In the genomic region with DNA sequence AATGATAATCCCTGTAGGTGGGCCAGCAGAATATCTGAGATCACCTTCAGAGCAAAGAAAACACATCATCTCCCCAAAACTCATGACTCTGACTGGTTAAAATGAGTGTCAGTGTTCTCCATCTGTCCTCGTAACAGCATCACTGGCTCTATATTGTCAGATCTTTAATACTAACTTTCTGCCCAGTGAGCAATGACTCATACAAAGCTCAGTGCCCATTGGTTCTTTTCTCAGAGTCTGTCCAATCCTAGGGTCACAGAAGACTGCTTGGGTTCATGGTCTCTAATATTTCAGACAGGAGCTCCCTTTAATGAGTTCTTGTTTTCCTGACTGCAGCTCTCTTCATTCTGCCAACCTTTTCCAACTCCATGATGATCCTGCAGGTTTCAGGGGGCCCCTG, we compare ENCODE assay signal across 8 cellular contexts. TPM values are rescaled to one million over a fixed set of nuclear protein-coding genes. Genes with fewer than 3 reads are reported as not detected.
DNase-seq lines count a peak whose midpoint lies in the region; ATAC-seq and TF ChIP-seq lines count a peak whose summit lies in the region.

No MANE protein-coding gene starts in this region.

- peak; percentile 80 for ATAC-seq in HG02571 (IDR thresholded peaks at IDR 0.05; ENCODE audit: unreplicated experiment)
- peak; percentile 91 for ATAC-seq in memory B cell (ENCODE audit: low read depth)

- TF ChIP-seq CTCF in GM06990 (IDR thresholded peaks at IDR 0.05; ENCODE audit: insufficient read depth, low read length, poor library complexity, severe bottlenecking) = no peak
- no peak for TF ChIP-seq CTCF in NB4 (IDR thresholded peaks at IDR 0.05; ENCODE audit: low read depth, low read length)
- TF ChIP-seq CTCF in endothelial cell (IDR thresholded peaks at IDR 0.05; ENCODE audit: unreplicated experiment) = no peak

- DNase-seq in A172 (ENCODE audit: low spot score) = peak; percentile 53
- DNase-seq in GM06990 (ENCODE audit: extremely low read depth, insufficient read length) = peak; percentile 48
- DNase-seq in NB4 (ENCODE audit: low read depth) = peak; percentile 62
- peak; percentile 29 for DNase-seq in central memory CD4-positive, alpha-beta T cell
- peak in 1 of 2 donors; percentile 49 for DNase-seq in memory B cell (ENCODE audit: low spot score in 2 of 2)
- DNase-seq in NCI-H774 (lab: John Stamatoyannopoulos, UW) = no peak
- DNase-seq in endothelial cell (ENCODE audit: low spot score) = no peak

- no peak for TF ChIP-seq POLR2A in NB4 (IDR thresholded peaks at IDR 0.05; ENCODE audit: extremely low read depth, insufficient read length)

- no peaks in the 10 kb centered on the region for H3K36me3 Mint-ChIP-seq in memory B cell
- no peaks in the 10 kb centered on the region for H3K36me3 Mint-ChIP-seq in endothelial cell (ENCODE audit: low read depth, unreplicated experiment)

- H3K27me3 Mint-ChIP-seq in memory B cell (peaks cover 5% of the 10 kb centered on the region), endothelial cell (ENCODE audit: unreplicated experiment) (peaks cover 5% of the 10 kb centered on the region)

- H3K9me3 Mint-ChIP-seq in memory B cell (no peaks in the 10 kb centered on the region), endothelial cell (ENCODE audit: unreplicated experiment) (no peaks in the 10 kb centered on the region)

- H3K27me3 ChIP-seq in GM06990 (replicated peaks; ENCODE audit: control insufficient read depth, insufficient read depth, low read length) = no peaks in the 10 kb centered on the region; the same call in 1 of the 2 replicates

- H3K27ac Mint-ChIP-seq in memory B cell (peak overlapping the region; percentile 73), endothelial cell (ENCODE audit: unreplicated experiment) (no peak overlapping the region)

- no peaks in the 10 kb centered on the region for H3K36me3 ChIP-seq in GM06990 (ENCODE audit: control insufficient read depth, insufficient read depth, low read length)

- H3K4me3 ChIP-seq in GM06990 (replicated peaks; ENCODE audit: low read depth, low read length) (no peak overlapping the region), NB4 (ENCODE audit: low read depth, low read length) (no peak overlapping the region)

- H3K4me1 Mint-ChIP-seq in memory B cell = peaks cover 50% of the 10 kb centered on the region
- peaks cover 6% of the 10 kb centered on the region for H3K4me1 Mint-ChIP-seq in endothelial cell (ENCODE audit: unreplicated experiment)

- peak overlapping the region; percentile 71 for H3K4me3 Mint-ChIP-seq in memory B cell
- no peak overlapping the region for H3K4me3 Mint-ChIP-seq in endothelial cell (ENCODE audit: unreplicated experiment)

RNA-seq across cellular contexts. Expression of gene HLA-DPB1, which starts 36.4 kb away (rescaled TPM):
- 0.10 TPM in 1 of 2 replicates, not detected in the other for total RNA-seq in A172 (2014; rRNA removed; shearing (Covaris generic))
- 14.4 TPM for total RNA-seq in endothelial cell (ENCODE audit: unreplicated experiment)

RNA-seq across cellular contexts. Expression of gene HLA-DPA1, which starts 38.7 kb away (rescaled TPM):
- total RNA-seq in A172 (2014; rRNA removed; shearing (Covaris generic)) = 0.31 and 0.34 TPM in 2 replicates
- 8.5 TPM for total RNA-seq in endothelial cell (ENCODE audit: unreplicated experiment)

Comparison
In these comparisons a context has a peak if more than half of its experiments do, and no peak if none do; other contexts are left out.
1. DNase-seq: peak in A172 (single experiment), GM06990 (single experiment), NB4 (single experiment) and central memory CD4-positive, alpha-beta T cell (single experiment); none in NCI-H774 (single experiment) and endothelial cell (single experiment).
2. RNA of gene HLA-DPB1, which starts 36.4 kb away (total RNA-seq): 14.4 TPM in endothelial cell (single experiment); 0.10 TPM in A172; every median in the first group is over 10 times any median in the second.